In the genomic region with DNA sequence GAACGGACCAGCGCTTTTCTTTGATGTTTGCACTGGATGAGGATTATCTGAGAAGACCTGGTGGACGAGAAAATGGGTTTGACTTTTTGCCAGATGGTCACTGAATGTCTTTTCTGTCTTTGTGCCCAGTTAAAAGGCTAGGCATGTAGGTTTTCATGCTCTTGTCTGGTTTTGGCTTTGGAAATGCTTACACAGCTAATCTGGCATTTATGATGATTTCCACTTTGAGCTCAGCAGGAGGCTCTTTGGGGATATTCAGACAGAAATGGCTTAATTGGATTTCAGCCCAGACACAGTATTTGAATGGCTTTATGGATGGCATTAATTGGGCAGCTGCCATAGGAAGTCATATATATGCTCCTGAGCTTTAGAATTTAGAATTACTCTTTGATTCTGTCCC, we compare ENCODE assay signal across 11 cellular contexts. TPM values are rescaled to one million over a fixed set of nuclear protein-coding genes. Genes with fewer than 3 reads are reported as not detected.
DNase-seq lines count a peak whose midpoint lies in the region; ATAC-seq, FAIRE-seq and TF ChIP-seq lines count a peak whose summit lies in the region.
"Had no signal": no experiment of that assay in that cellular context is flagged by ENCODE, and none has a peak within 500 bp of the region (broad histone marks: within the 10 kb centered on the region; RNA-seq: fewer than 3 reads in every experiment).

No MANE protein-coding gene starts in this region.

- no TSS peak for BruUV-seq in Calu3 (replicated peaks; lab: Mats Ljungman, UMichigan)

- intact Hi-C loops in Calu3 (cut with micrococcal nuclease; ENCODE audit: unreplicated experiment) = no loop called here

- FAIRE-seq in islet of Langerhans (lab: Jason Lieb, UNC) = peak; percentile 94
- no peak for FAIRE-seq in RCC 7860 (lab: Jason Lieb, UNC)

- TF ChIP-seq CTCF in GM13977 (IDR thresholded peaks at IDR 0.05; ENCODE audit: extremely low read depth, insufficient read depth, missing control alignments) = no peak
- no peak for TF ChIP-seq CTCF in Calu3 (IDR thresholded peaks at IDR 0.05; ENCODE audit: unreplicated experiment)

- H3K4me3 Mint-ChIP-seq in T-cell (peak overlapping the region; percentile 11 to 80 (median 39)), Calu3 (ENCODE audit: low read depth, unreplicated experiment) (no peak overlapping the region)
- H3K4me3 Mint-ChIP-seq: endodermal cell, GM23338 had no signal

- TF ChIP-seq POLR2A in GM18505 (IDR thresholded peaks at IDR 0.05; ENCODE audit: borderline replicate concordance, extremely low read depth, insufficient read depth, insufficient read length) = no peak

- H3K9me3 Mint-ChIP-seq in T-cell (no peaks in the 10 kb centered on the region), Calu3 (ENCODE audit: low read depth, unreplicated experiment) (no peaks in the 10 kb centered on the region)
- H3K9me3 Mint-ChIP-seq: endodermal cell, GM23338 had no signal

- H3K4me1 Mint-ChIP-seq in T-cell (peaks cover 94 to 96% (median 95%) of the 10 kb centered on the region in 3 donors), Calu3 (ENCODE audit: low read depth, unreplicated experiment) (peaks cover 33% of the 10 kb centered on the region)

- POLR2A ChIA-PET in T-cell (lab: Charles Lee) = interaction anchor here (0.5 to 1.8 kb wide), 3 partner anchors 53 to 309 kb away, joined by 3 to 6 read pairs (median 4); no protein-coding TSS in a partner anchor

- peak overlapping the region; percentile 98 to 99 for H3K27ac Mint-ChIP-seq in T-cell
- H3K27ac Mint-ChIP-seq in Calu3 (ENCODE audit: unreplicated experiment) = no peak overlapping the region
- H3K27ac Mint-ChIP-seq: endodermal cell, GM23338 had no signal

- no peaks in the 10 kb centered on the region for H3K27me3 Mint-ChIP-seq in T-cell
- H3K27me3 Mint-ChIP-seq in Calu3 (ENCODE audit: unreplicated experiment) = no peaks in the 10 kb centered on the region

- ATAC-seq in T-cell (replicated peaks in 1 of 4) (no peak), GM18505 (IDR thresholded peaks at IDR 0.05; ENCODE audit: unreplicated experiment) (no peak)
- ATAC-seq: GM23338, lower lobe of right lung had no signal

- CTCF ChIA-PET in T-cell (lab: Charles Lee) = interaction anchor here in 1 of 2 donors (0.7 to 1.1 kb wide), 3 partner anchors 17 to 227 kb away, joined by 3 to 5 read pairs (median 5); no protein-coding TSS in a partner anchor
- CTCF ChIA-PET in Calu3 (lab: Charles Lee) = no interaction called here

- peaks cover 31% of the 10 kb centered on the region for H3K36me3 Mint-ChIP-seq in T-cell
- no peaks in the 10 kb centered on the region for H3K36me3 Mint-ChIP-seq in Calu3 (ENCODE audit: insufficient read depth, unreplicated experiment)

- in situ Hi-C loops in GM13977 (cut with MboI; ENCODE audit: low pct_unique_long_range_greater_than_20kb, low sequenced_read_pairs, unreplicated experiment) = no loop called here

- peak; percentile 93 for DNase-seq in DMS79 (lab: John Stamatoyannopoulos, UW)
- DNase-seq in NCI-H128 (lab: John Stamatoyannopoulos, UW; ENCODE audit: unreplicated experiment) = peak; percentile 92
- no peak for DNase-seq in T-cell
- DNase-seq in GM13977 (ENCODE audit: low spot score) = no peak
- no peak for DNase-seq in Calu3
- no peak for DNase-seq in RCC 7860 (ENCODE audit: low spot score)
- DNase-seq: lower lobe of right lung had no signal

RNA-seq across cellular contexts. Expression of a gene that starts 59.6 kb away (rescaled TPM):
- 100 to 1,000 TPM in 4 of 5 donors, 10 to 100 TPM in 1; 97.7 to 154 (median 120) TPM for total RNA-seq in T-cell
- 88.6 and 96.9 TPM in 2 replicates for total RNA-seq in Calu3 (2022)

Comparison
In these comparisons a context has a peak if more than half of its experiments do, and no peak if none do; other contexts are left out.
1. DNase-seq: peak in DMS79 (single experiment) and NCI-H128 (single experiment); none in T-cell (0 of 34), GM13977 (single experiment), Calu3 (single experiment) and RCC 7860 (single experiment).